In the genomic region with DNA sequence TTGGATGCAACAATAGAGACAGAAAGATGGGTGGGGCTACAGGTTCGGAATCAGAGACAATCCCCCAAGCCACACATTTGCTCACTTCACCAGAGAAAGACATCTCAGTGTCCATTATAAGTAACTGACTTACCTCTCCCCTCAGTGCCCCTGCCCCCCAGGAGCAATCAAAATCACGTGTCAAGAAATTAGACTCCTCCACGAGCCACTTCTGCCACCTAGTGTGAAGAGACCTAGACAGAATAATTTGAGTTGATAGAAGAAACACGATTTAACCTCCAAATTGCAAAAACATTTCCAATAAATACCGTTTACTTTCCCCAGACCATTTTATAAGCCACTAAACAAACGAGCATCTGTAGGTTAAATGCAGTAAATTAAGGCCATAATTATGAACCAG, we compare ENCODE assay signal across 1 cellular context.
TF ChIP-seq lines count a peak whose summit lies in the region.

No MANE protein-coding gene starts in this region.

TF ChIP-seq in H1, 55 proteins besides CTCF, POLR2A, EP300 and RAD21 (continued from another document):
- TF ChIP-seq, protein P1, sequence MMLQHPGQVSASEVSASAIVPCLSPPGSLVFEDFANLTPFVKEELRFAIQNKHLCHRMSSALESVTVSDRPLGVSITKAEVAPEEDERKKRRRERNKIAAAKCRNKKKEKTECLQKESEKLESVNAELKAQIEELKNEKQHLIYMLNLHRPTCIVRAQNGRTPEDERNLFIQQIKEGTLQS (IDR thresholded peaks at IDR 0.05; ENCODE audit: insufficient read depth, low read depth, low read length), result no peak
- TF ChIP-seq, protein P2, sequence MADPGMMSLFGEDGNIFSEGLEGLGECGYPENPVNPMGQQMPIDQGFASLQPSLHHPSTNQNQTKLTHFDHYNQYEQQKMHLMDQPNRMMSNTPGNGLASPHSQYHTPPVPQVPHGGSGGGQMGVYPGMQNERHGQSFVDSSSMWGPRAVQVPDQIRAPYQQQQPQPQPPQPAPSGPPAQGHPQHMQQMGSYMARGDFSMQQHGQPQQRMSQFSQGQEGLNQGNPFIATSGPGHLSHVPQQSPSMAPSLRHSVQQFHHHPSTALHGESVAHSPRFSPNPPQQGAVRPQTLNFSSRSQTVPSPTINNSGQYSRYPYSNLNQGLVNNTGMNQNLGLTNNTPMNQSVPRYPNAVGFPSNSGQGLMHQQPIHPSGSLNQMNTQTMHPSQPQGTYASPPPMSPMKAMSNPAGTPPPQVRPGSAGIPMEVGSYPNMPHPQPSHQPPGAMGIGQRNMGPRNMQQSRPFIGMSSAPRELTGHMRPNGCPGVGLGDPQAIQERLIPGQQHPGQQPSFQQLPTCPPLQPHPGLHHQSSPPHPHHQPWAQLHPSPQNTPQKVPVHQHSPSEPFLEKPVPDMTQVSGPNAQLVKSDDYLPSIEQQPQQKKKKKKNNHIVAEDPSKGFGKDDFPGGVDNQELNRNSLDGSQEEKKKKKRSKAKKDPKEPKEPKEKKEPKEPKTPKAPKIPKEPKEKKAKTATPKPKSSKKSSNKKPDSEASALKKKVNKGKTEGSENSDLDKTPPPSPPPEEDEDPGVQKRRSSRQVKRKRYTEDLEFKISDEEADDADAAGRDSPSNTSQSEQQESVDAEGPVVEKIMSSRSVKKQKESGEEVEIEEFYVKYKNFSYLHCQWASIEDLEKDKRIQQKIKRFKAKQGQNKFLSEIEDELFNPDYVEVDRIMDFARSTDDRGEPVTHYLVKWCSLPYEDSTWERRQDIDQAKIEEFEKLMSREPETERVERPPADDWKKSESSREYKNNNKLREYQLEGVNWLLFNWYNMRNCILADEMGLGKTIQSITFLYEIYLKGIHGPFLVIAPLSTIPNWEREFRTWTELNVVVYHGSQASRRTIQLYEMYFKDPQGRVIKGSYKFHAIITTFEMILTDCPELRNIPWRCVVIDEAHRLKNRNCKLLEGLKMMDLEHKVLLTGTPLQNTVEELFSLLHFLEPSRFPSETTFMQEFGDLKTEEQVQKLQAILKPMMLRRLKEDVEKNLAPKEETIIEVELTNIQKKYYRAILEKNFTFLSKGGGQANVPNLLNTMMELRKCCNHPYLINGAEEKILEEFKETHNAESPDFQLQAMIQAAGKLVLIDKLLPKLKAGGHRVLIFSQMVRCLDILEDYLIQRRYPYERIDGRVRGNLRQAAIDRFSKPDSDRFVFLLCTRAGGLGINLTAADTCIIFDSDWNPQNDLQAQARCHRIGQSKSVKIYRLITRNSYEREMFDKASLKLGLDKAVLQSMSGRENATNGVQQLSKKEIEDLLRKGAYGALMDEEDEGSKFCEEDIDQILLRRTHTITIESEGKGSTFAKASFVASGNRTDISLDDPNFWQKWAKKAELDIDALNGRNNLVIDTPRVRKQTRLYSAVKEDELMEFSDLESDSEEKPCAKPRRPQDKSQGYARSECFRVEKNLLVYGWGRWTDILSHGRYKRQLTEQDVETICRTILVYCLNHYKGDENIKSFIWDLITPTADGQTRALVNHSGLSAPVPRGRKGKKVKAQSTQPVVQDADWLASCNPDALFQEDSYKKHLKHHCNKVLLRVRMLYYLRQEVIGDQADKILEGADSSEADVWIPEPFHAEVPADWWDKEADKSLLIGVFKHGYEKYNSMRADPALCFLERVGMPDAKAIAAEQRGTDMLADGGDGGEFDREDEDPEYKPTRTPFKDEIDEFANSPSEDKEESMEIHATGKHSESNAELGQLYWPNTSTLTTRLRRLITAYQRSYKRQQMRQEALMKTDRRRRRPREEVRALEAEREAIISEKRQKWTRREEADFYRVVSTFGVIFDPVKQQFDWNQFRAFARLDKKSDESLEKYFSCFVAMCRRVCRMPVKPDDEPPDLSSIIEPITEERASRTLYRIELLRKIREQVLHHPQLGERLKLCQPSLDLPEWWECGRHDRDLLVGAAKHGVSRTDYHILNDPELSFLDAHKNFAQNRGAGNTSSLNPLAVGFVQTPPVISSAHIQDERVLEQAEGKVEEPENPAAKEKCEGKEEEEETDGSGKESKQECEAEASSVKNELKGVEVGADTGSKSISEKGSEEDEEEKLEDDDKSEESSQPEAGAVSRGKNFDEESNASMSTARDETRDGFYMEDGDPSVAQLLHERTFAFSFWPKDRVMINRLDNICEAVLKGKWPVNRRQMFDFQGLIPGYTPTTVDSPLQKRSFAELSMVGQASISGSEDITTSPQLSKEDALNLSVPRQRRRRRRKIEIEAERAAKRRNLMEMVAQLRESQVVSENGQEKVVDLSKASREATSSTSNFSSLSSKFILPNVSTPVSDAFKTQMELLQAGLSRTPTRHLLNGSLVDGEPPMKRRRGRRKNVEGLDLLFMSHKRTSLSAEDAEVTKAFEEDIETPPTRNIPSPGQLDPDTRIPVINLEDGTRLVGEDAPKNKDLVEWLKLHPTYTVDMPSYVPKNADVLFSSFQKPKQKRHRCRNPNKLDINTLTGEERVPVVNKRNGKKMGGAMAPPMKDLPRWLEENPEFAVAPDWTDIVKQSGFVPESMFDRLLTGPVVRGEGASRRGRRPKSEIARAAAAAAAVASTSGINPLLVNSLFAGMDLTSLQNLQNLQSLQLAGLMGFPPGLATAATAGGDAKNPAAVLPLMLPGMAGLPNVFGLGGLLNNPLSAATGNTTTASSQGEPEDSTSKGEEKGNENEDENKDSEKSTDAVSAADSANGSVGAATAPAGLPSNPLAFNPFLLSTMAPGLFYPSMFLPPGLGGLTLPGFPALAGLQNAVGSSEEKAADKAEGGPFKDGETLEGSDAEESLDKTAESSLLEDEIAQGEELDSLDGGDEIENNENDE (IDR thresholded peaks at IDR 0.05; ENCODE audit: insufficient replicate concordance, low read length), result no peak
- TF ChIP-seq SRF (IDR thresholded peaks at IDR 0.05; ENCODE audit: low read depth, low read length), result no peak
- TF ChIP-seq TAF7 (optimal IDR thresholded peaks at IDR 0.05; ENCODE audit: borderline replicate concordance, low read depth, low read length), result no peak
- TF ChIP-seq CEBPB (IDR thresholded peaks at IDR 0.05; ENCODE audit: low read depth, low read length), result no peak
